9 cellular contexts compared by ENCODE assay signal in genomic region chr18:50819027-50819726, GRCh38. TPM values are rescaled to one million over a fixed set of nuclear protein-coding genes. Genes with fewer than 3 reads are reported as not detected.
DNase-seq lines count a peak whose midpoint lies in the region; ATAC-seq and FAIRE-seq lines count a peak whose summit lies in the region.
"Had no signal": no experiment of that assay in that cellular context is flagged by ENCODE, and none has a peak within 500 bp of the region (broad histone marks: within the 10 kb centered on the region; RNA-seq: fewer than 3 reads in every experiment).

No MANE protein-coding gene starts in this region.

- peak overlapping the region; percentile 52 to 88 (median 85) for H3K9ac ChIP-seq in skeletal muscle tissue (ENCODE audit: low read depth in 1 of 3, low read length in 3 of 3)

- FAIRE-seq in HTR-8/SVneo (lab: Jason Lieb, UNC), result no peak

- DNase-seq in AG20443 (ENCODE audit: low spot score) (peak; percentile 39), HTR-8/SVneo (ENCODE audit: insufficient read length, low spot score) (peak; percentile 9), COLO829 (ENCODE audit: low spot score) (no peak)
- DNase-seq in NK-92 treated with Interleukin-12 subunit alpha and Interleukin-12 subunit beta, amount 100 ng/mL, for 24 hours (lab: John Stamatoyannopoulos, UW), result no peak

- H3K4me3 ChIP-seq in iPS-11a (ENCODE audit: low read depth, low read length), result peak overlapping the region; percentile 17
- peak overlapping the region; percentile 70 to 85 (median 75) for H3K4me3 ChIP-seq in skeletal muscle tissue (ENCODE audit: low read length in 3 of 3)

- no peaks in the 10 kb centered on the region for H3K27me3 ChIP-seq in skeletal muscle tissue (ENCODE audit: control insufficient read depth in 3 of 3, insufficient read depth in 3 of 3, low read length in 3 of 3)

- ATAC-seq in GM21526 (IDR thresholded peaks at IDR 0.05; ENCODE audit: low FRiP score, unreplicated experiment), result no peak

- no peaks in the 10 kb centered on the region for H3K9me3 ChIP-seq in skeletal muscle tissue (ENCODE audit: control insufficient read depth in 3 of 3, low read length in 3 of 3)

- no peaks in the 10 kb centered on the region for H3K36me3 ChIP-seq in skeletal muscle tissue (ENCODE audit: control insufficient read depth in 3 of 3, insufficient read depth in 3 of 3, low read length in 3 of 3)

- peak overlapping the region; percentile 72 for H3K27ac ChIP-seq in angular gyrus (ENCODE audit: low read depth, low read length)
- H3K27ac ChIP-seq in skeletal muscle tissue (ENCODE audit: low read depth, low read length), result no peak overlapping the region

- peaks cover 14 to 18% (median 18%) of the 10 kb centered on the region in 3 donors for H3K4me1 ChIP-seq in skeletal muscle tissue (ENCODE audit: control insufficient read depth in 3 of 3, insufficient read depth in 3 of 3, low read length in 3 of 3)

RNA-seq across cellular contexts. Expression of gene MRO, which starts 0.6 kb away (rescaled TPM):
- total RNA-seq in skeletal muscle tissue, result 3.1 TPM
- total RNA-seq: dermis microvascular lymphatic vessel endothelial cell had no signal

RNA-seq across cellular contexts. Expression of gene ME2, which starts 59.7 kb away (rescaled TPM):
- 26.1 TPM for total RNA-seq in skeletal muscle tissue

Comparison
In these comparisons a context has a peak if more than half of its experiments do, and no peak if none do; other contexts are left out.
1. DNase-seq: peak in AG20443 (single experiment) and HTR-8/SVneo (single experiment); none in COLO829 (single experiment) and NK-92 treated with Interleukin-12 subunit alpha and Interleukin-12 subunit beta, amount 100 ng/mL, for 24 hours (single experiment).